10 cellular contexts compared by ENCODE assay signal in genomic region chr1:152080494-152080893, GRCh38. TPM values are rescaled to one million over a fixed set of nuclear protein-coding genes. Genes with fewer than 3 reads are reported as not detected.
"Had no signal": no experiment of that assay in that cellular context is flagged by ENCODE, and none has a peak within 500 bp of the region (broad histone marks: within the 10 kb centered on the region; RNA-seq: fewer than 3 reads in every experiment).

No MANE protein-coding gene starts in this region.

RNA-seq across cellular contexts. Expression of gene TCHHL1, which starts 8.4 kb away (rescaled TPM):
- total RNA-seq: OCI-LY7, PC-3, PC-9, Peyer's patch, Right ventricle myocardium inferior, Right ventricle myocardium superior, RPMI7951, SJCRH30, SJSA1, SK-MEL-5 had no signal

RNA-seq across cellular contexts. Expression of gene TCHH, which starts 34.8 kb away (rescaled TPM):
- total RNA-seq: OCI-LY7, PC-3, Right ventricle myocardium inferior, Right ventricle myocardium superior, SJCRH30 had no signal
